9 cellular contexts compared by ENCODE assay signal in the genomic region with DNA sequence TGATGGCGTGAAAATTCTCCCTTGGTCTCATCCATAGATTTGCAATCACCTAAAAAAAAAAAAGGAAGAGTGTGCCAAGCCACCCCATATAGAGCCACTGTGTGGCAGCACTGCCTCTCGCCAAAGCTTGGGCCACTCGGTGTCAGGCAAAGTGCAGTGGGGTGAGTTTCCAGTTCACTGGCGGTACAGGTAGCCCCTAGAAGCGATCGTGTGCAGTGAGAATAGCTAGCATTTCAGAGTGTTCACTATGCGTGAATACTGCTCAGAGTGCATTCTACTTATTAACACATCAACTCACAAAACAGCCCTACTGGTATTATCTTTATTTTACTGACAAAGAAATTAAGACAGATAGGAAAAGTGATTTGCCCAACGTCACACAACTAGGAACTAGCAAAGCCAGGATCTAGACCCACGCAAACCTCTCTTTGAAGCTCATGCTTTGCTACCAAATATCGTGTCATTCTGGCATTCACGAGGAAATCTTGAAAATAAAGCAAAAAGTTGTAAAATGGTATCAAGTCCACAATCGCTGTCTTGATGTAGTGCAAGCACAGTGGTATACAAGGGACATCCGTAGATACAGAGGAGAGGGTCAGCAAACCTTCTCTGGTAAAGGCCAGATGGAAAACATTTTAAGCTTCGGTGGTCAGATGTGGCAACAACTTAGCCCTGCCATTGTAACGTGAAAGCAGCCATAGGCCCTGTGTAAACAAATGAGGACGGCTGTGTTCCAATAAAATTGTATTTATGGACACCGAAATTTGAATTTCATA. TPM values are rescaled to one million over a fixed set of nuclear protein-coding genes. Genes with fewer than 3 reads are reported as not detected.
DNase-seq lines count a peak whose midpoint lies in the region; ATAC-seq and TF ChIP-seq lines count a peak whose summit lies in the region.
"Had no signal": no experiment of that assay in that cellular context is flagged by ENCODE, and none has a peak within 500 bp of the region (broad histone marks: within the 10 kb centered on the region; RNA-seq: fewer than 3 reads in every experiment).

No MANE protein-coding gene starts in this region.

- H3K9me3 Mint-ChIP-seq in activated naive CD4-positive, alpha-beta T cell treated with anti-CD3 and anti-CD28 coated beads, Interleukin-2, amount 10 ng/mL, durations not matched to agents 7 days and 5 days, result no peaks in the 10 kb centered on the region
- H3K9me3 Mint-ChIP-seq in progenitor cell of endocrine pancreas (ENCODE audit: low read depth), result no peaks in the 10 kb centered on the region
- H3K9me3 Mint-ChIP-seq: central memory CD8-positive, alpha-beta T cell had no signal

- H3K27ac ChIP-seq in OCI-LY7 (ENCODE audit: low read depth, low read length, poor library complexity, severe bottlenecking) (no peak overlapping the region), cardiac muscle cell (peak overlapping the region; percentile 94)

- BruUV-seq in OCI-LY7 (replicated peaks; lab: Mats Ljungman, UMichigan), result no TSS peak

- peaks cover 20% of the 10 kb centered on the region for H3K27me3 Mint-ChIP-seq in activated naive CD4-positive, alpha-beta T cell treated with anti-CD3 and anti-CD28 coated beads, Interleukin-2, amount 10 ng/mL, durations not matched to agents 7 days and 5 days
- H3K27me3 Mint-ChIP-seq in progenitor cell of endocrine pancreas, result peaks cover 57% of the 10 kb centered on the region
- H3K27me3 Mint-ChIP-seq: central memory CD8-positive, alpha-beta T cell had no signal

- no peaks in the 10 kb centered on the region for H3K36me3 ChIP-seq in OCI-LY7 (ENCODE audit: insufficient read depth, low read length)
- no peaks in the 10 kb centered on the region for H3K36me3 ChIP-seq in cardiac muscle cell

- no peaks in the 10 kb centered on the region for H3K36me3 Mint-ChIP-seq in activated naive CD4-positive, alpha-beta T cell treated with anti-CD3 and anti-CD28 coated beads, Interleukin-2, amount 10 ng/mL, durations not matched to agents 7 days and 5 days
- no peaks in the 10 kb centered on the region for H3K36me3 Mint-ChIP-seq in progenitor cell of endocrine pancreas (ENCODE audit: insufficient read depth)

- POLR2A ChIA-PET in OCI-LY7 (lab: Charles Lee), result interaction anchor here (0.5 to 2.8 kb wide), 15 partner anchors 18 to 292 kb away, joined by 3 to 11 read pairs (median 3); partner anchors contain the start of genes C6orf52, PAK1IP1 and TMEM14C

- peak; percentile 97 for ATAC-seq in GM21825 (IDR thresholded peaks at IDR 0.05; ENCODE audit: unreplicated experiment)

- H3K4me3 ChIP-seq in GM12864 (ENCODE audit: low read depth, low read length) (no peak overlapping the region; the same call in 1 of the 2 replicates), OCI-LY7 (ENCODE audit: low read depth, low read length, poor library complexity, severe bottlenecking) (peak overlapping the region; percentile 11), cardiac muscle cell (no peak overlapping the region)

- H3K4me2 ChIP-seq in OCI-LY7 (ENCODE audit: low read length), result peak overlapping the region; percentile 52

- peaks cover 3% of the 10 kb centered on the region for H3K4me1 Mint-ChIP-seq in activated naive CD4-positive, alpha-beta T cell treated with anti-CD3 and anti-CD28 coated beads, Interleukin-2, amount 10 ng/mL, durations not matched to agents 7 days and 5 days
- H3K4me1 Mint-ChIP-seq in progenitor cell of endocrine pancreas (ENCODE audit: low read depth), result peaks cover 16% of the 10 kb centered on the region

- H4K20me1 ChIP-seq in OCI-LY7 (ENCODE audit: insufficient read depth, low read length), result no peaks in the 10 kb centered on the region

- H3K9me2 ChIP-seq in OCI-LY7 (ENCODE audit: insufficient read depth, low read length), result no peaks in the 10 kb centered on the region

- H2AFZ ChIP-seq in OCI-LY7 (ENCODE audit: low read length), result peak overlapping the region; percentile 87

- DNase-seq in GM12864 (ENCODE audit: low read depth) (no peak), HuH-7.5 (ENCODE audit: low spot score) (peak; percentile 40), OCI-LY7 (ENCODE audit: low spot score) (peak; percentile 82), cardiac muscle cell (ENCODE audit: low read depth in 1 of 2, low spot score in 1 of 2) (peak; percentile 21 to 88), progenitor cell of endocrine pancreas (ENCODE audit: low spot score, unreplicated experiment) (peak; percentile 40), NK-92 (lab: John Stamatoyannopoulos, UW; ENCODE audit: unreplicated experiment) (no peak)
- DNase-seq in activated naive CD4-positive, alpha-beta T cell treated with anti-CD3 and anti-CD28 coated beads, Interleukin-2, amount 10 ng/mL, durations not matched to agents 7 days and 5 days, result peak; percentile 70

- no peak overlapping the region for H3K4me3 Mint-ChIP-seq in activated naive CD4-positive, alpha-beta T cell treated with anti-CD3 and anti-CD28 coated beads, Interleukin-2, amount 10 ng/mL, durations not matched to agents 7 days and 5 days
- no peak overlapping the region for H3K4me3 Mint-ChIP-seq in progenitor cell of endocrine pancreas (ENCODE audit: low read depth)
- H3K4me3 Mint-ChIP-seq: central memory CD8-positive, alpha-beta T cell had no signal

- H3K4me1 ChIP-seq in OCI-LY7 (ENCODE audit: insufficient read depth, low read length, poor library complexity, severe bottlenecking) (peaks cover 17% of the 10 kb centered on the region), cardiac muscle cell (ENCODE audit: low read depth) (peaks cover 13% of the 10 kb centered on the region)

- peak; percentile 84 for TF ChIP-seq CTCF in GM12864 (IDR thresholded peaks at IDR 0.05; ENCODE audit: low read depth, low read length, missing control alignments)
- TF ChIP-seq CTCF in OCI-LY7 (conservative IDR thresholded peaks at IDR 0.05; ENCODE audit: low read length), result peak; percentile 96
- TF ChIP-seq CTCF in cardiac muscle cell (IDR thresholded peaks at IDR 0.05; ENCODE audit: low read depth, low read length), result peak; percentile 45
- peak; percentile 75 for TF ChIP-seq CTCF in progenitor cell of endocrine pancreas (IDR thresholded peaks at IDR 0.05; ENCODE audit: unreplicated experiment)

- CTCF ChIA-PET in OCI-LY7 (lab: Charles Lee; ENCODE audit: unreplicated experiment), result interaction anchor here (0.8 to 1.1 kb wide), 4 partner anchors 10 to 291 kb away, joined by 3 to 4 read pairs (median 3); partner anchors contain the start of gene GCNT2
- CTCF ChIA-PET in activated naive CD4-positive, alpha-beta T cell treated with anti-CD3 and anti-CD28 coated beads, Interleukin-2, amount 10 ng/mL, durations not matched to agents 7 days and 5 days (lab: Charles Lee), result interaction anchor here (0.6 to 3.8 kb wide), 16 partner anchors 12 to 316 kb away, joined by 3 to 43 read pairs (median 4); partner anchors contain the start of genes C6orf52, PAK1IP1 and TMEM14B

- no peaks in the 10 kb centered on the region for H3K79me2 ChIP-seq in OCI-LY7 (ENCODE audit: insufficient read depth, low read depth, low read length)

- no peaks in the 10 kb centered on the region for H3K27me3 ChIP-seq in cardiac muscle cell

- H3K9me3 ChIP-seq in OCI-LY7 (ENCODE audit: low read length) (no peaks in the 10 kb centered on the region), cardiac muscle cell (ENCODE audit: low read depth) (no peaks in the 10 kb centered on the region)

- intact Hi-C loops in OCI-LY7 (cut with micrococcal nuclease; ENCODE audit: unreplicated experiment), result loop anchor here (1.0 to 5.0 kb wide), 3 partner anchors 185 to 291 kb away; partner anchors contain the start of gene TMEM14B

- no peak overlapping the region for H3K27ac Mint-ChIP-seq in activated naive CD4-positive, alpha-beta T cell treated with anti-CD3 and anti-CD28 coated beads, Interleukin-2, amount 10 ng/mL, durations not matched to agents 7 days and 5 days
- no peak overlapping the region for H3K27ac Mint-ChIP-seq in progenitor cell of endocrine pancreas

RNA-seq across cellular contexts. Expression of gene GCNT2, which starts 10.4 kb away (rescaled TPM):
- total RNA-seq in OCI-LY7 (2014; rRNA removed; shearing (Covaris generic)), result 15.4 and 17.4 TPM in 2 replicates
- total RNA-seq in OCI-LY7 (2022), result 23.8 and 25.2 TPM in 2 replicates
- 21.4 and 26.2 TPM in 2 replicates for total RNA-seq in cardiac muscle cell
- polyA plus RNA-seq in cardiac muscle cell, result 23.8 and 27.3 TPM in 2 replicates
- 8.2 and 12.3 TPM in 2 replicates for total RNA-seq in progenitor cell of endocrine pancreas

Comparison
In these comparisons a context has a peak if more than half of its experiments do, and no peak if none do; other contexts are left out.
1. DNase-seq: peak in HuH-7.5 (single experiment), OCI-LY7 (single experiment), activated naive CD4-positive, alpha-beta T cell treated with anti-CD3 and anti-CD28 coated beads, Interleukin-2, amount 10 ng/mL, durations not matched to agents 7 days and 5 days (single experiment), cardiac muscle cell (2 of 2) and progenitor cell of endocrine pancreas (single experiment); none in GM12864 (single experiment) and NK-92 (single experiment).
2. CTCF ChIP-seq: peak in every context shown above with its lines; median percentile 96 in OCI-LY7; 84 in GM12864; 75 in progenitor cell of endocrine pancreas; 45 in cardiac muscle cell.